ENCODE assay signal across 16 cellular contexts in genomic region chr22:43477151-43477725, GRCh38.
"Had no signal": no experiment of that assay in that cellular context is flagged by ENCODE, and none has a peak within 500 bp of the region (broad histone marks: within the 10 kb centered on the region; RNA-seq: fewer than 3 reads in every experiment).

No MANE protein-coding gene starts in this region.

- H3K4me1 ChIP-seq: adrenal gland had no signal

- DNase-seq: activated CD4-positive, alpha-beta T cell treated with anti-CD3 and anti-CD28 coated beads for 4 hours; activated CD4-positive, alpha-beta T cell treated with anti-CD3 and anti-CD28 coated beads, Interleukin-2, amount 50 U/mL, for 4 hours; activated naive CD4-positive, alpha-beta T cell treated with anti-CD3 and anti-CD28 coated beads, Interleukin-2, amount 50 U/mL, for 16 hours; activated naive CD8-positive, alpha-beta T cell treated with anti-CD3 and anti-CD28 coated beads, Interleukin-2, amount 10 ng/mL, durations not matched to agents 7 days and 5 days; activated T-cell treated with anti-CD3 and anti-CD28 coated beads for 4 hours; activated T-cell treated with anti-CD3 and anti-CD28 coated beads, Interleukin-2, amount 50 U/mL, for 48 hours; adrenal gland; anterior cingulate cortex; caudate nucleus; KG1; NCI-H1048; NCI-H2029 treated with DMSO at 0.1 percent for 48 hours; NCI-H345; NCI-H510A treated with DMSO at 0.1 percent for 48 hours had no signal

- ATAC-seq: activated CD4-positive, CD25-positive, alpha-beta regulatory T cell treated with anti-CD3 and anti-CD28 coated beads, Interleukin-2, amount 50 U/mL, for 24 hours; activated T-helper 17 cell treated with anti-CD3 and anti-CD28 coated beads, Interleukin-2, amount 50 U/mL, for 72 hours had no signal

- H3K36me3 ChIP-seq: adrenal gland had no signal

- H3K4me3 ChIP-seq: adrenal gland had no signal

- H3K9me3 ChIP-seq: adrenal gland had no signal

- H3K27me3 ChIP-seq: adrenal gland had no signal

- H3K27ac ChIP-seq: adrenal gland had no signal
